ENCODE assay signal across 4 cellular contexts in the genomic region with DNA sequence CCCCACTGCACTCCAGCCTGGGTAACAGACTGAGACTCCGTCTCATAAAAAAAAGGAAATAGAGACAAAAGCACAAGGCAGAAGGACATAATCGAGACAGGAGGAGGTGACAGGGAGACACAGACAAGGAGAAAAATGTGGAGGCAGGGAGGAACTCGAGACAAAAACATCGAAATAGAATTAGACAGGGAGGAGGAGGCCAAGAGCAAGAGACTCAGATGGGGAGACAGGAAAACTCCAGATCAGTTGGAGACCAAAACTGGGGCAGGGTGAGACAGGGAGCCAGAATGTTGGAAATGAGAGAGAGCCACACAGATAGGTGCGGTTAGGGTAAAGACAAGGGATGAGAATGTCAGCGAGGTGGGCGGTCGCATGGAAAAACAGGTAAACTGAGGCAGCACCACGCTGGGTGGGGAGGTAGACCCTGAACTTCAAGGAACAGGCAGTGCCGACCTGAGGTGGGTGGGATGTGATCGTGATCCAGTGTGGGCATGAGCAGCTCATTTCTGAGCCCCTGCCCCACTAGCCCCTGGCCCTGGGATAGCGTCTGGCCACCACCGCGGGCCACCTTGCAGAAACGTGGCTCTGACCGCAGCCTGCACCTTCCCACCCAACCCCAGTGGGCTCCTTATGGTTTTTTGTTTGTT.
TF ChIP-seq lines count a peak whose summit lies in the region.

No MANE protein-coding gene starts in this region.

TF ChIP-seq in A549, 52 proteins besides CTCF, POLR2A, EP300 and RAD21:
- TF ChIP-seq ZC3H11A (IDR thresholded peaks at IDR 0.05), result no peak
- TF ChIP-seq HDAC2 (IDR thresholded peaks at IDR 0.05), result no peak
- no peak for TF ChIP-seq NR3C1 (IDR thresholded peaks at IDR 0.05)
- no peak for TF ChIP-seq RARB (CRISPR knock-in tag; IDR thresholded peaks at IDR 0.05)
- TF ChIP-seq, protein P1, sequence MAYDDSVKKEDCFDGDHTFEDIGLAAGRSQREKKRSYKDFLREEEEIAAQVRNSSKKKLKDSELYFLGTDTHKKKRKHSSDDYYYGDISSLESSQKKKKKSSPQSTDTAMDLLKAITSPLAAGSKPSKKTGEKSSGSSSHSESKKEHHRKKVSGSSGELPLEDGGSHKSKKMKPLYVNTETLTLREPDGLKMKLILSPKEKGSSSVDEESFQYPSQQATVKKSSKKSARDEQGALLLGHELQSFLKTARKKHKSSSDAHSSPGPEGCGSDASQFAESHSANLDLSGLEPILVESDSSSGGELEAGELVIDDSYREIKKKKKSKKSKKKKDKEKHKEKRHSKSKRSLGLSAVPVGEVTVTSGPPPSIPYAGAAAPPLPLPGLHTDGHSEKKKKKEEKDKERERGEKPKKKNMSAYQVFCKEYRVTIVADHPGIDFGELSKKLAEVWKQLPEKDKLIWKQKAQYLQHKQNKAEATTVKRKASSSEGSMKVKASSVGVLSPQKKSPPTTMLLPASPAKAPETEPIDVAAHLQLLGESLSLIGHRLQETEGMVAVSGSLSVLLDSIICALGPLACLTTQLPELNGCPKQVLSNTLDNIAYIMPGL (CRISPR knock-in tag; IDR thresholded peaks at IDR 0.05; ENCODE audit: borderline replicate concordance), result no peak
- peak; percentile 33 for TF ChIP-seq POLR2AphosphoS2 (conservative IDR thresholded peaks at IDR 0.05; ENCODE audit: low read length)
- TF ChIP-seq SREBF2 (IDR thresholded peaks at IDR 0.05), result no peak
- TF ChIP-seq CEBPB (IDR thresholded peaks at IDR 0.05), result no peak
- no peak for TF ChIP-seq RCOR1 (IDR thresholded peaks at IDR 0.05; ENCODE audit: low read depth, low read length)

TF ChIP-seq in K562, 482 proteins besides CTCF, POLR2A, EP300 and RAD21 (continues in another document):
- TF ChIP-seq ZNF12 (CRISPR knock-in tag; IDR thresholded peaks at IDR 0.05) (no peak), PTBP1 (IDR thresholded peaks at IDR 0.05; ENCODE audit: low read depth, low read length) (no peak), GATAD2B (IDR thresholded peaks at IDR 0.05; ENCODE audit: borderline replicate concordance) (no peak), ETV1 (tag; conservative IDR thresholded peaks at IDR 0.05; ENCODE audit: low read depth) (no peak), POLR2G (IDR thresholded peaks at IDR 0.05; ENCODE audit: low read depth, low read length) (peak; percentile 68), ELF2 (CRISPR knock-in tag; IDR thresholded peaks at IDR 0.05) (no peak), RBM25 (IDR thresholded peaks at IDR 0.05; ENCODE audit: low read depth, low read length, severe bottlenecking) (no peak), ZZZ3 (IDR thresholded peaks at IDR 0.05) (no peak), SNIP1 (IDR thresholded peaks at IDR 0.05; ENCODE audit: low read depth) (no peak)
- TF ChIP-seq, protein P2, sequence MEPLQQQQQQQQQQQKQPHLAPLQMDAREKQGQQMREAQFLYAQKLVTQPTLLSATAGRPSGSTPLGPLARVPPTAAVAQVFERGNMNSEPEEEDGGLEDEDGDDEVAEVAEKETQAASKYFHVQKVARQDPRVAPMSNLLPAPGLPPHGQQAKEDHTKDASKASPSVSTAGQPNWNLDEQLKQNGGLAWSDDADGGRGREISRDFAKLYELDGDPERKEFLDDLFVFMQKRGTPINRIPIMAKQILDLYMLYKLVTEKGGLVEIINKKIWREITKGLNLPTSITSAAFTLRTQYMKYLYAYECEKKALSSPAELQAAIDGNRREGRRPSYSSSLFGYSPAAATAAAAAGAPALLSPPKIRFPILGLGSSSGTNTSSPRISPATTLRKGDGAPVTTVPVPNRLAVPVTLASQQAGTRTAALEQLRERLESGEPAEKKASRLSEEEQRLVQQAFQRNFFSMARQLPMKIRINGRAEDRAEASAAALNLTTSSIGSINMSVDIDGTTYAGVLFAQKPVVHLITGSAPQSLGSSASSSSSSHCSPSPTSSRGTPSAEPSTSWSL (CRISPR knock-in tag; IDR thresholded peaks at IDR 0.05; ENCODE audit: borderline replicate concordance), result no peak
- TF ChIP-seq, protein P3, sequence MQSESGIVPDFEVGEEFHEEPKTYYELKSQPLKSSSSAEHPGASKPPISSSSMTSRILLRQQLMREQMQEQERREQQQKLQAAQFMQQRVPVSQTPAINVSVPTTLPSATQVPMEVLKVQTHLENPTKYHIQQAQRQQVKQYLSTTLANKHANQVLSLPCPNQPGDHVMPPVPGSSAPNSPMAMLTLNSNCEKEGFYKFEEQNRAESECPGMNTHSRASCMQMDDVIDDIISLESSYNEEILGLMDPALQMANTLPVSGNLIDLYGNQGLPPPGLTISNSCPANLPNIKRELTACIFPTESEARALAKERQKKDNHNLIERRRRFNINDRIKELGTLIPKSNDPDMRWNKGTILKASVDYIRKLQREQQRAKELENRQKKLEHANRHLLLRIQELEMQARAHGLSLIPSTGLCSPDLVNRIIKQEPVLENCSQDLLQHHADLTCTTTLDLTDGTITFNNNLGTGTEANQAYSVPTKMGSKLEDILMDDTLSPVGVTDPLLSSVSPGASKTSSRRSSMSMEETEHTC (IDR thresholded peaks at IDR 0.05), result no peak
- TF ChIP-seq, protein P4, sequence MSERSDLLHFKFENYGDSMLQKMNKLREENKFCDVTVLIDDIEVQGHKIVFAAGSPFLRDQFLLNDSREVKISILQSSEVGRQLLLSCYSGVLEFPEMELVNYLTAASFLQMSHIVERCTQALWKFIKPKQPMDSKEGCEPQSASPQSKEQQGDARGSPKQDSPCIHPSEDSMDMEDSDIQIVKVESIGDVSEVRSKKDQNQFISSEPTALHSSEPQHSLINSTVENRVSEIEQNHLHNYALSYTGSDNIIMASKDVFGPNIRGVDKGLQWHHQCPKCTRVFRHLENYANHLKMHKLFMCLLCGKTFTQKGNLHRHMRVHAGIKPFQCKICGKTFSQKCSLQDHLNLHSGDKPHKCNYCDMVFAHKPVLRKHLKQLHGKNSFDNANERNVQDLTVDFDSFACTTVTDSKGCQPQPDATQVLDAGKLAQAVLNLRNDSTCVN (CRISPR knock-in tag; IDR thresholded peaks at IDR 0.05), result 0 out of 2 replicates have a peak, but pooled peaks have one; percentile 30

TF ChIP-seq in neural cell, 6 proteins besides CTCF, POLR2A, EP300 and RAD21:
- peak; percentile 64 for TF ChIP-seq POLR2AphosphoS5 (IDR thresholded peaks at IDR 0.05)
- no peak for TF ChIP-seq EZH2 (IDR thresholded peaks at IDR 0.05; ENCODE audit: borderline replicate concordance, insufficient read depth, low read length, poor library complexity, severe bottlenecking)

TF ChIP-seq in GM23338, 12 proteins besides CTCF, POLR2A, EP300 and RAD21:
- no peak for TF ChIP-seq ZNF114 (CRISPR knock-in tag; IDR thresholded peaks at IDR 0.05)
- TF ChIP-seq STAT1 (IDR thresholded peaks at IDR 0.05; ENCODE audit: unreplicated experiment), result no peak
- no peak for TF ChIP-seq EZH2 (IDR thresholded peaks at IDR 0.05; ENCODE audit: low read depth, unreplicated experiment)
- TF ChIP-seq, protein P5, sequence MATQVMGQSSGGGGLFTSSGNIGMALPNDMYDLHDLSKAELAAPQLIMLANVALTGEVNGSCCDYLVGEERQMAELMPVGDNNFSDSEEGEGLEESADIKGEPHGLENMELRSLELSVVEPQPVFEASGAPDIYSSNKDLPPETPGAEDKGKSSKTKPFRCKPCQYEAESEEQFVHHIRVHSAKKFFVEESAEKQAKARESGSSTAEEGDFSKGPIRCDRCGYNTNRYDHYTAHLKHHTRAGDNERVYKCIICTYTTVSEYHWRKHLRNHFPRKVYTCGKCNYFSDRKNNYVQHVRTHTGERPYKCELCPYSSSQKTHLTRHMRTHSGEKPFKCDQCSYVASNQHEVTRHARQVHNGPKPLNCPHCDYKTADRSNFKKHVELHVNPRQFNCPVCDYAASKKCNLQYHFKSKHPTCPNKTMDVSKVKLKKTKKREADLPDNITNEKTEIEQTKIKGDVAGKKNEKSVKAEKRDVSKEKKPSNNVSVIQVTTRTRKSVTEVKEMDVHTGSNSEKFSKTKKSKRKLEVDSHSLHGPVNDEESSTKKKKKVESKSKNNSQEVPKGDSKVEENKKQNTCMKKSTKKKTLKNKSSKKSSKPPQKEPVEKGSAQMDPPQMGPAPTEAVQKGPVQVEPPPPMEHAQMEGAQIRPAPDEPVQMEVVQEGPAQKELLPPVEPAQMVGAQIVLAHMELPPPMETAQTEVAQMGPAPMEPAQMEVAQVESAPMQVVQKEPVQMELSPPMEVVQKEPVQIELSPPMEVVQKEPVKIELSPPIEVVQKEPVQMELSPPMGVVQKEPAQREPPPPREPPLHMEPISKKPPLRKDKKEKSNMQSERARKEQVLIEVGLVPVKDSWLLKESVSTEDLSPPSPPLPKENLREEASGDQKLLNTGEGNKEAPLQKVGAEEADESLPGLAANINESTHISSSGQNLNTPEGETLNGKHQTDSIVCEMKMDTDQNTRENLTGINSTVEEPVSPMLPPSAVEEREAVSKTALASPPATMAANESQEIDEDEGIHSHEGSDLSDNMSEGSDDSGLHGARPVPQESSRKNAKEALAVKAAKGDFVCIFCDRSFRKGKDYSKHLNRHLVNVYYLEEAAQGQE (IDR thresholded peaks at IDR 0.05; ENCODE audit: unreplicated experiment), result no peak
- TF ChIP-seq, protein P6, sequence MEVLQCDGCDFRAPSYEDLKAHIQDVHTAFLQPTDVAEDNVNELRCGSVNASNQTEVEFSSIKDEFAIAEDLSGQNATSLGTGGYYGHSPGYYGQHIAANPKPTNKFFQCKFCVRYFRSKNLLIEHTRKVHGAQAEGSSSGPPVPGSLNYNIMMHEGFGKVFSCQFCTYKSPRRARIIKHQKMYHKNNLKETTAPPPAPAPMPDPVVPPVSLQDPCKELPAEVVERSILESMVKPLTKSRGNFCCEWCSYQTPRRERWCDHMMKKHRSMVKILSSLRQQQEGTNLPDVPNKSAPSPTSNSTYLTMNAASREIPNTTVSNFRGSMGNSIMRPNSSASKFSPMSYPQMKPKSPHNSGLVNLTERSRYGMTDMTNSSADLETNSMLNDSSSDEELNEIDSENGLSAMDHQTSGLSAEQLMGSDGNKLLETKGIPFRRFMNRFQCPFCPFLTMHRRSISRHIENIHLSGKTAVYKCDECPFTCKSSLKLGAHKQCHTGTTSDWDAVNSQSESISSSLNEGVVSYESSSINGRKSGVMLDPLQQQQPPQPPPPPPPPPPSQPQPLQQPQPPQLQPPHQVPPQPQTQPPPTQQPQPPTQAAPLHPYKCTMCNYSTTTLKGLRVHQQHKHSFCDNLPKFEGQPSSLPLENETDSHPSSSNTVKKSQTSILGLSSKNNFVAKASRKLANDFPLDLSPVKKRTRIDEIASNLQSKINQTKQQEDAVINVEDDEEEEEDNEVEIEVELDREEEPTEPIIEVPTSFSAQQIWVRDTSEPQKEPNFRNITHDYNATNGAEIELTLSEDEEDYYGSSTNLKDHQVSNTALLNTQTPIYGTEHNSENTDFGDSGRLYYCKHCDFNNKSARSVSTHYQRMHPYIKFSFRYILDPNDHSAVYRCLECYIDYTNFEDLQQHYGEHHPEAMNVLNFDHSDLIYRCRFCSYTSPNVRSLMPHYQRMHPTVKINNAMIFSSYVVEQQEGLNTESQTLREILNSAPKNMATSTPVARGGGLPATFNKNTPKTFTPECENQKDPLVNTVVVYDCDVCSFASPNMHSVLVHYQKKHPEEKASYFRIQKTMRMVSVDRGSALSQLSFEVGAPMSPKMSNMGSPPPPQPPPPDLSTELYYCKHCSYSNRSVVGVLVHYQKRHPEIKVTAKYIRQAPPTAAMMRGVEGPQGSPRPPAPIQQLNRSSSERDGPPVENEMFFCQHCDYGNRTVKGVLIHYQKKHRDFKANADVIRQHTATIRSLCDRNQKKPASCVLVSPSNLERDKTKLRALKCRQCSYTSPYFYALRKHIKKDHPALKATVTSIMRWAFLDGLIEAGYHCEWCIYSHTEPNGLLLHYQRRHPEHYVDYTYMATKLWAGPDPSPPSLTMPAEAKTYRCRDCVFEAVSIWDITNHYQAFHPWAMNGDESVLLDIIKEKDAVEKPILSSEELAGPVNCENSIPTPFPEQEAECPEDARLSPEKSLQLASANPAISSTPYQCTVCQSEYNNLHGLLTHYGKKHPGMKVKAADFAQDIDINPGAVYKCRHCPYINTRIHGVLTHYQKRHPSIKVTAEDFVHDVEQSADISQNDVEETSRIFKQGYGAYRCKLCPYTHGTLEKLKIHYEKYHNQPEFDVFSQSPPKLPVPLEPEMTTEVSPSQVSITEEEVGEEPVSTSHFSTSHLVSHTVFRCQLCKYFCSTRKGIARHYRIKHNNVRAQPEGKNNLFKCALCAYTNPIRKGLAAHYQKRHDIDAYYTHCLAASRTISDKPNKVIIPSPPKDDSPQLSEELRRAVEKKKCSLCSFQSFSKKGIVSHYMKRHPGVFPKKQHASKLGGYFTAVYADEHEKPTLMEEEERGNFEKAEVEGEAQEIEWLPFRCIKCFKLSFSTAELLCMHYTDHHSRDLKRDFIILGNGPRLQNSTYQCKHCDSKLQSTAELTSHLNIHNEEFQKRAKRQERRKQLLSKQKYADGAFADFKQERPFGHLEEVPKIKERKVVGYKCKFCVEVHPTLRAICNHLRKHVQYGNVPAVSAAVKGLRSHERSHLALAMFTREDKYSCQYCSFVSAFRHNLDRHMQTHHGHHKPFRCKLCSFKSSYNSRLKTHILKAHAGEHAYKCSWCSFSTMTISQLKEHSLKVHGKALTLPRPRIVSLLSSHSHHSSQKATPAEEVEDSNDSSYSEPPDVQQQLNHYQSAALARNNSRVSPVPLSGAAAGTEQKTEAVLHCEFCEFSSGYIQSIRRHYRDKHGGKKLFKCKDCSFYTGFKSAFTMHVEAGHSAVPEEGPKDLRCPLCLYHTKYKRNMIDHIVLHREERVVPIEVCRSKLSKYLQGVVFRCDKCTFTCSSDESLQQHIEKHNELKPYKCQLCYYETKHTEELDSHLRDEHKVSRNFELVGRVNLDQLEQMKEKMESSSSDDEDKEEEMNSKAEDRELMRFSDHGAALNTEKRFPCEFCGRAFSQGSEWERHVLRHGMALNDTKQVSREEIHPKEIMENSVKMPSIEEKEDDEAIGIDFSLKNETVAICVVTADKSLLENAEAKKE (CRISPR knock-in tag; IDR thresholded peaks at IDR 0.05), result no peak
- no peak for TF ChIP-seq CREB1 (CRISPR knock-in tag; IDR thresholded peaks at IDR 0.05; ENCODE audit: low read depth)
- TF ChIP-seq EZH2phosphoT487 (IDR thresholded peaks at IDR 0.05; ENCODE audit: unreplicated experiment), result no peak
- TF ChIP-seq, protein P7, sequence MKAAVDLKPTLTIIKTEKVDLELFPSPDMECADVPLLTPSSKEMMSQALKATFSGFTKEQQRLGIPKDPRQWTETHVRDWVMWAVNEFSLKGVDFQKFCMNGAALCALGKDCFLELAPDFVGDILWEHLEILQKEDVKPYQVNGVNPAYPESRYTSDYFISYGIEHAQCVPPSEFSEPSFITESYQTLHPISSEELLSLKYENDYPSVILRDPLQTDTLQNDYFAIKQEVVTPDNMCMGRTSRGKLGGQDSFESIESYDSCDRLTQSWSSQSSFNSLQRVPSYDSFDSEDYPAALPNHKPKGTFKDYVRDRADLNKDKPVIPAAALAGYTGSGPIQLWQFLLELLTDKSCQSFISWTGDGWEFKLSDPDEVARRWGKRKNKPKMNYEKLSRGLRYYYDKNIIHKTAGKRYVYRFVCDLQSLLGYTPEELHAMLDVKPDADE (IDR thresholded peaks at IDR 0.05), result no peak
- TF ChIP-seq ZNF331 (CRISPR knock-in tag; IDR thresholded peaks at IDR 0.05; ENCODE audit: low read depth), result no peak
- no peak for TF ChIP-seq POLR2AphosphoS5 (IDR thresholded peaks at IDR 0.05; ENCODE audit: low read depth)
